8 cellular contexts compared by ENCODE assay signal in genomic region chr15:63041982-63042878, GRCh38. TPM values are rescaled to one million over a fixed set of nuclear protein-coding genes. Genes with fewer than 3 reads are reported as not detected.
DNase-seq lines count a peak whose midpoint lies in the region; ATAC-seq, FAIRE-seq and TF ChIP-seq lines count a peak whose summit lies in the region.

TPM1 (plus strand) TSS chr15:63042747; CDS start chr15:63042830, 83 bp downstream.

- H3K79me2 ChIP-seq in ACC112 (ENCODE audit: control insufficient read depth, insufficient read depth, low read length, unreplicated experiment) = peaks cover 47% of the 10 kb centered on the region

- H3K4me3 ChIP-seq in ACC112 (ENCODE audit: low read depth, low read length) (peak within 1 kb of the TSS; percentile 96), SK-N-MC (peak within 1 kb of the TSS; percentile 68), liver (ENCODE audit: low read depth in 1 of 3, low read length in 3 of 3) (peak within 1 kb of the TSS; percentile 14 to 69 (median 21))

- H2AFZ ChIP-seq in ACC112 (ENCODE audit: low read length, unreplicated experiment) = peak within 1 kb of the TSS; percentile 73

- no peak for FAIRE-seq in GM12891 (lab: Jason Lieb, UNC)

- H3K9ac ChIP-seq in SK-N-MC (ENCODE audit: insufficient read length) (no peak within 1 kb of the TSS), liver (ENCODE audit: low read depth in 1 of 2, low read length in 2 of 2) (peak within 1 kb of the TSS in 1 of 2 donors; percentile 56)

- TF ChIP-seq POLR2A in GM12891 (IDR thresholded peaks at IDR 0.05; ENCODE audit: low read depth, low read length) = no peak

- ATAC-seq in stimulated activated naive CD8-positive, alpha-beta T cell treated with anti-CD3 and anti-CD28 coated beads, Interleukin-15, amount 100 ng/mL, for 72 hours = peak; percentile 65
- ATAC-seq in HG03097 (IDR thresholded peaks at IDR 0.05; ENCODE audit: low FRiP score, unreplicated experiment) = no peak

- peaks cover 79% of the 10 kb centered on the region for H3K27me3 Mint-ChIP-seq in stimulated activated naive CD8-positive, alpha-beta T cell treated with anti-CD3 and anti-CD28 coated beads, Interleukin-15, amount 100 ng/mL, for 72 hours

- H3K36me3 ChIP-seq in ACC112 (ENCODE audit: insufficient read depth, low read length) = peaks cover 15% of the 10 kb centered on the region; the same call in 1 of the 2 replicates
- H3K36me3 ChIP-seq in SK-N-MC (ENCODE audit: insufficient read depth, low read length) = no peaks in the 10 kb centered on the region
- H3K36me3 ChIP-seq in liver (ENCODE audit: control insufficient read depth in 4 of 4, insufficient read depth in 3 of 4, low read depth in 1 of 4, low read length in 3 of 4) = no peaks in the 10 kb centered on the region

- H3K9me3 ChIP-seq in SK-N-MC (ENCODE audit: low read depth, low read length) (no peaks in the 10 kb centered on the region), liver (ENCODE audit: control insufficient read depth in 4 of 4, low read length in 3 of 4) (no peaks in the 10 kb centered on the region)

- H3K27ac ChIP-seq in ACC112 (ENCODE audit: low read depth, low read length) (peak within 1 kb of the TSS; percentile 33), SK-N-MC (no peak within 1 kb of the TSS), liver (ENCODE audit: low read depth in 1 of 2, low read length in 2 of 2) (peak within 1 kb of the TSS in 1 of 2 donors; percentile 59)

- peaks cover 23% of the 10 kb centered on the region for H3K4me1 Mint-ChIP-seq in stimulated activated naive CD8-positive, alpha-beta T cell treated with anti-CD3 and anti-CD28 coated beads, Interleukin-15, amount 100 ng/mL, for 72 hours

- no peak within 1 kb of the TSS for H3K27ac Mint-ChIP-seq in stimulated activated naive CD8-positive, alpha-beta T cell treated with anti-CD3 and anti-CD28 coated beads, Interleukin-15, amount 100 ng/mL, for 72 hours

- H3K27me3 ChIP-seq in ACC112 (ENCODE audit: insufficient read depth, low read length) (no peaks in the 10 kb centered on the region), liver (ENCODE audit: control insufficient read depth in 4 of 4, insufficient read depth in 4 of 4, low read length in 3 of 4) (peaks cover 0 to 5% (median 0%) of the 10 kb centered on the region in 4 donors)

- peak within 1 kb of the TSS; percentile 60 to 79 for H3K4me3 Mint-ChIP-seq in stimulated activated naive CD8-positive, alpha-beta T cell treated with anti-CD3 and anti-CD28 coated beads, Interleukin-15, amount 100 ng/mL, for 72 hours

- TF ChIP-seq RAD21 in liver (IDR thresholded peaks at IDR 0.05) = peak in 1 of 2 donors; percentile 11

- DNase-seq in GM12891 (ENCODE audit: insufficient read length, low spot score) = peak; percentile 32
- no peak for DNase-seq in SK-N-MC (ENCODE audit: low read depth, low spot score)
- DNase-seq in ecto neural progenitor cell (ENCODE audit: low spot score) = peak; percentile 93
- peak; percentile 4 to 22 for DNase-seq in stimulated activated naive CD8-positive, alpha-beta T cell treated with anti-CD3 and anti-CD28 coated beads, Interleukin-15, amount 100 ng/mL, for 72 hours
- DNase-seq in UCSD-AML1 (lab: John Stamatoyannopoulos, UW; ENCODE audit: unreplicated experiment) = no peak

- 3% methylated on average over 84 of the region's 84 CpGs for WGBS in liver

- TF ChIP-seq CTCF in liver (IDR thresholded peaks at IDR 0.05; ENCODE audit: low read depth, low read length, missing input control) = no peak

- peaks cover 22% of the 10 kb centered on the region for H3K4me1 ChIP-seq in ACC112 (ENCODE audit: control insufficient read depth, insufficient read depth, low read length, unreplicated experiment)
- peaks cover 3 to 23% (median 15%) of the 10 kb centered on the region in 4 donors for H3K4me1 ChIP-seq in liver (ENCODE audit: control insufficient read depth in 4 of 4, insufficient read depth in 4 of 4, low read length in 3 of 4)

- H3K9me3 Mint-ChIP-seq in stimulated activated naive CD8-positive, alpha-beta T cell treated with anti-CD3 and anti-CD28 coated beads, Interleukin-15, amount 100 ng/mL, for 72 hours = no peaks in the 10 kb centered on the region

TF ChIP-seq in GM12891, 5 proteins besides CTCF, POLR2A, EP300 and RAD21:
- TF ChIP-seq TAF1 (IDR thresholded peaks at IDR 0.05; ENCODE audit: low read depth, low read length) (no peak), POU2F2 (IDR thresholded peaks at IDR 0.05; ENCODE audit: low read depth, low read length) (no peak), POLR2AphosphoS5 (IDR thresholded peaks at IDR 0.05; ENCODE audit: low read depth, low read length) (no peak), PAX5 (IDR thresholded peaks at IDR 0.05; ENCODE audit: insufficient read depth, low read length, severe bottlenecking) (no peak), SPI1 (IDR thresholded peaks at IDR 0.05; ENCODE audit: low read depth, low read length) (no peak)
TF ChIP-seq in GM12891: peak in this region for 0.

TF ChIP-seq in liver, 16 proteins besides CTCF, POLR2A, EP300 and RAD21:
- no peak for TF ChIP-seq TAF1 (conservative IDR thresholded peaks at IDR 0.05)
- peak; percentile 57 for TF ChIP-seq YY1 (IDR thresholded peaks at IDR 0.05)

RNA-seq across cellular contexts. Expression of gene TPM1, which starts in this region (rescaled TPM):
- 0.68 TPM for polyA plus RNA-seq in GM12891 (2012; ENCODE audit: low read depth, missing spikeins)
- 100 to 1,000 TPM in 1 of 2 donors, 10 to 100 TPM in 1; 64.7 to 101 TPM for total RNA-seq in liver
- polyA plus RNA-seq in liver = 10 to 100 TPM; 69.6 to 73.3 TPM

Comparison
In these comparisons a context has a peak if more than half of its experiments do, and no peak if none do; other contexts are left out.
1. H3K4me3 ChIP-seq: peak in every context shown above with its lines; median percentile 96 in ACC112; 68 in SK-N-MC; 21 in liver.
2. DNase-seq: peak in GM12891 (single experiment), ecto neural progenitor cell (single experiment) and stimulated activated naive CD8-positive, alpha-beta T cell treated with anti-CD3 and anti-CD28 coated beads, Interleukin-15, amount 100 ng/mL, for 72 hours (2 of 2); none in SK-N-MC (single experiment) and UCSD-AML1 (single experiment).